In the genomic region with DNA sequence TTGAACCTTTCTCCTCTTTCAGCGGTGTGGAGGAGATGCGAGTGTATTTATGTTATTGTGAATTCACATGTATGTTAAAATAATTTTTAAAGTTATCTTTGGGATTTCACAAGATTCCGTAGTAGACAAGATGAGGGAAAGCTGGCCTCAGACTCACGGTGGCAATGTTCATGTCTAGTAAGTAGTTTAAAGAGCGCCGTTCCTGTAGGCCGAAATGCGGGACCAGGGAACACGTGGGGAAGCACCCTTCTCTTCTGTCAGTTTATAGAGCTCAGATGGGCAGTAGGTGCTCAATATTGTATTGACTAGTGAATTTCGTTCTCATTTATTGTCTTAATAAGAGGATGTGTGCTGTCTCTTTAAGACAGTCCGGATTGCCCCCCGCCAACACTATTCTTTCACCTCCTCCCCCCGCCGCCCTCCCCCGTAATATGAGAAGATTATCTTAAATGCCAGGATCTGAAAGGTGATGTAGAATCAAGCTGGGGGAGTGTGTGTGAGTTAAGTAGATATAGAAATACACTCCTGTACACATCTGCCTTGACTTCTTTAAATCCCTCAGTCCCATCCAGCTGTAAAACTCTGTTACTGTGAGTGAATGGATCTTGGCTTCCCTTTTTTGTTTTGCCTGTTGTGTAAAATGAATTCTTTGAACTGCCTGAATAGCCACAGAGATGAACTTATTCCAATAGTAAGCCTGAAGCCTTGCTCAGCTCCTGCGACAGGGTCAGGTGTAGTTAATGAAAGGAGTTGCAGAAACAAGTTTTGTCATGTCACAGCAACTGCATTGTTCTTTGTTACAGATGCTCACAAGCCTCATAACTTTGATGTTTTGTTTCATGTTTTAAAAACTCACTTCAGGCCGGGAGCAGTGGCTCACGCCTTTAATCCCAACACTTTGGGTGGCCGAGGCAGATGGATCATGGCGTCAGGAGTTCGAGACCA, we compare ENCODE assay signal across 8 cellular contexts. TPM values are rescaled to one million over a fixed set of nuclear protein-coding genes. Genes with fewer than 3 reads are reported as not detected.
DNase-seq lines count a peak whose midpoint lies in the region; ATAC-seq lines count a peak whose summit lies in the region.

No MANE protein-coding gene starts in this region.

- H3K4me3 ChIP-seq in iPS-20b (ENCODE audit: low read length), result peak overlapping the region; percentile 98

- POLR2A ChIA-PET in activated CD8-positive, alpha-beta T cell treated with anti-CD3 and anti-CD28 coated beads, Interleukin-2, amount 10 ng/mL, durations not matched to agents 7 days and 5 days (lab: Charles Lee), result interaction anchor here (0.7 to 2.2 kb wide), 4 partner anchors 11 to 108 kb away, joined by 3 to 29 read pairs (median 4); partner anchors contain the start of genes CUL4A and PCID2

- peak overlapping the region; percentile 99 for H3K27ac Mint-ChIP-seq in activated naive CD4-positive, alpha-beta T cell treated with anti-CD3 and anti-CD28 coated beads, Interleukin-2, amount 50 U/mL, for 24 hours
- H3K27ac Mint-ChIP-seq in activated CD8-positive, alpha-beta T cell treated with anti-CD3 and anti-CD28 coated beads, Interleukin-2, amount 10 ng/mL, durations not matched to agents 7 days and 5 days, result peak overlapping the region; percentile 96

- no peaks in the 10 kb centered on the region for H3K27me3 ChIP-seq in iPS-20b (ENCODE audit: insufficient read depth, low read length)

- H3K4me1 ChIP-seq in iPS-20b (ENCODE audit: insufficient read depth, low read length), result peaks cover 5% of the 10 kb centered on the region

- H3K9me3 Mint-ChIP-seq in activated naive CD4-positive, alpha-beta T cell treated with anti-CD3 and anti-CD28 coated beads, Interleukin-2, amount 50 U/mL, for 24 hours, result no peaks in the 10 kb centered on the region
- H3K9me3 Mint-ChIP-seq in activated CD8-positive, alpha-beta T cell treated with anti-CD3 and anti-CD28 coated beads, Interleukin-2, amount 10 ng/mL, durations not matched to agents 7 days and 5 days (ENCODE audit: insufficient read depth), result no peaks in the 10 kb centered on the region

- peak overlapping the region; percentile 94 for H3K9ac ChIP-seq in iPS-20b (ENCODE audit: low read depth, low read length)

- peaks cover 4% of the 10 kb centered on the region for H3K27me3 Mint-ChIP-seq in activated naive CD4-positive, alpha-beta T cell treated with anti-CD3 and anti-CD28 coated beads, Interleukin-2, amount 50 U/mL, for 24 hours
- H3K27me3 Mint-ChIP-seq in activated CD8-positive, alpha-beta T cell treated with anti-CD3 and anti-CD28 coated beads, Interleukin-2, amount 10 ng/mL, durations not matched to agents 7 days and 5 days (ENCODE audit: low read depth), result peaks cover 16% of the 10 kb centered on the region

- H3K4me1 Mint-ChIP-seq in activated naive CD4-positive, alpha-beta T cell treated with anti-CD3 and anti-CD28 coated beads, Interleukin-2, amount 50 U/mL, for 24 hours, result peaks cover 43% of the 10 kb centered on the region
- peaks cover 22% of the 10 kb centered on the region for H3K4me1 Mint-ChIP-seq in activated CD8-positive, alpha-beta T cell treated with anti-CD3 and anti-CD28 coated beads, Interleukin-2, amount 10 ng/mL, durations not matched to agents 7 days and 5 days (ENCODE audit: low read depth)

- H3K9me3 ChIP-seq in iPS-20b (ENCODE audit: insufficient read depth, low read depth, low read length), result no peaks in the 10 kb centered on the region

- H3K36me3 ChIP-seq in iPS-20b (ENCODE audit: insufficient read depth, low read depth, low read length), result no peaks in the 10 kb centered on the region

- peak overlapping the region; percentile 94 for H3K4me3 Mint-ChIP-seq in activated naive CD4-positive, alpha-beta T cell treated with anti-CD3 and anti-CD28 coated beads, Interleukin-2, amount 50 U/mL, for 24 hours
- H3K4me3 Mint-ChIP-seq in activated CD8-positive, alpha-beta T cell treated with anti-CD3 and anti-CD28 coated beads, Interleukin-2, amount 10 ng/mL, durations not matched to agents 7 days and 5 days, result peak overlapping the region; percentile 89

- CTCF ChIA-PET in activated CD8-positive, alpha-beta T cell treated with anti-CD3 and anti-CD28 coated beads, Interleukin-2, amount 10 ng/mL, durations not matched to agents 7 days and 5 days (lab: Charles Lee), result interaction anchor here (1.2 kb wide), 2 partner anchors 71 to 96 kb away, joined by 3 to 4 read pairs; no protein-coding TSS in a partner anchor

- ATAC-seq in activated CD8-positive, alpha-beta T cell treated with anti-CD3 and anti-CD28 coated beads, Interleukin-2, amount 10 ng/mL, durations not matched to agents 7 days and 5 days, result no peak
- ATAC-seq in GM21619 (IDR thresholded peaks at IDR 0.05; ENCODE audit: unreplicated experiment), result no peak
- ATAC-seq in GM18519 (IDR thresholded peaks at IDR 0.05; ENCODE audit: low FRiP score, unreplicated experiment), result no peak
- no peak for ATAC-seq in HG03196 (IDR thresholded peaks at IDR 0.05; ENCODE audit: unreplicated experiment)

- peaks cover 2% of the 10 kb centered on the region for H3K36me3 Mint-ChIP-seq in activated naive CD4-positive, alpha-beta T cell treated with anti-CD3 and anti-CD28 coated beads, Interleukin-2, amount 50 U/mL, for 24 hours
- peaks cover 18% of the 10 kb centered on the region for H3K36me3 Mint-ChIP-seq in activated CD8-positive, alpha-beta T cell treated with anti-CD3 and anti-CD28 coated beads, Interleukin-2, amount 10 ng/mL, durations not matched to agents 7 days and 5 days (ENCODE audit: low read depth)

- no peak overlapping the region for H3K27ac ChIP-seq in iPS-20b (ENCODE audit: low read length)

- DNase-seq in activated naive CD4-positive, alpha-beta T cell treated with anti-CD3 and anti-CD28 coated beads, Interleukin-2, amount 50 U/mL, for 16 hours, result no peak
- no peak for DNase-seq in activated CD8-positive, alpha-beta T cell treated with anti-CD3 and anti-CD28 coated beads, Interleukin-2, amount 10 ng/mL, durations not matched to agents 7 days and 5 days
- DNase-seq in superior temporal gyrus (ENCODE audit: extremely low spot score), result peak; percentile 10

RNA-seq across cellular contexts. Expression of gene LAMP1, which starts 1.2 kb away (rescaled TPM):
- total RNA-seq in activated CD8-positive, alpha-beta T cell treated with anti-CD3 and anti-CD28 coated beads, Interleukin-2, amount 10 ng/mL, durations not matched to agents 7 days and 5 days, result 10 to 100 TPM; 81.1 TPM
